In the genomic region with DNA sequence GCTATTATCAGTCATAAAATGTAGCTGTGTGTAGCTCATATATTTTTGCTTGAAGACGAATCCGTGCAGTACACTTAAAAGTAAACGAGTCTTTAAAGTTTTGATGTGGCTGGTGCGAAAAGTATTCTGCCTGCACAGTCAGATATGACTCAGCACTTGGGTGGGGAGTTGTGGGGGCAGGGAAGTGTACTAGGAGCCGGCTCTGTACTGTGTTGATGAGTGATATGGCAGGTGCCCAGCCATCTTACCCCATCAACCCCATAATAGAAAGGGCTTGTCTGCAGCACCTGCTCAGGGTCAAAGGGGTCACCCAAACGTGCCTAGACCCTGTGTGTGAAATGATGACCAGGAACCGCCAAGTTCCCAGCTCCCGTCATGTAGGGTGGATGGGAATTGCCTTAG, we compare ENCODE assay signal across 8 cellular contexts. TPM values are rescaled to one million over a fixed set of nuclear protein-coding genes. Genes with fewer than 3 reads are reported as not detected.
DNase-seq lines count a peak whose midpoint lies in the region; ATAC-seq lines count a peak whose summit lies in the region.

No MANE protein-coding gene starts in this region.

- H3K9me3 ChIP-seq in right cardiac atrium (ENCODE audit: control insufficient read depth, low read length) = no peaks in the 10 kb centered on the region

- WGBS in right cardiac atrium = 40% methylated on average over 8 of the region's 8 CpGs

- ATAC-seq in GM21423 (IDR thresholded peaks at IDR 0.05; ENCODE audit: unreplicated experiment) (peak; percentile 60), right cardiac atrium (peak; percentile 82 to 83)

- H3K27me3 ChIP-seq in right cardiac atrium (ENCODE audit: control insufficient read depth, insufficient read depth) = no peaks in the 10 kb centered on the region

- H3K4me1 ChIP-seq in right cardiac atrium (ENCODE audit: control insufficient read depth, insufficient read depth, low read length) = no peaks in the 10 kb centered on the region

- H3K27ac ChIP-seq in right cardiac atrium (ENCODE audit: low read length) = no peak overlapping the region

- H3K4me3 ChIP-seq in right cardiac atrium (ENCODE audit: low read length) = no peak overlapping the region

- intact Hi-C loops in right cardiac atrium (cut with DNase I) = no loop called here

- peak; percentile 13 for DNase-seq in Ammon's horn (ENCODE audit: low spot score)
- DNase-seq in NCI-H226 = peak; percentile 62
- peak; percentile 78 to 82 for DNase-seq in activated T-cell treated with anti-CD3 and anti-CD28 coated beads, Interleukin-2, amount 50 U/mL, for 48 hours
- DNase-seq in right cardiac atrium = peak in 2 of 3 donors; percentile 59 to 61
- peak; percentile 81 for DNase-seq in stimulated activated CD8-positive, alpha-beta memory T cell treated with anti-CD3 and anti-CD28 coated beads, Interleukin-4, amount 100 ng/mL, for 48 hours
- no peak for DNase-seq in ecto neural progenitor cell (ENCODE audit: low spot score)
- no peak for DNase-seq in medulla oblongata (ENCODE audit: extremely low spot score)

RNA-seq across cellular contexts. Expression of gene BCL2L11, which starts 47.8 kb away (rescaled TPM):
- total RNA-seq in right cardiac atrium = 10 to 100 TPM in 3 of 4 donors, 1 to 10 TPM in 1; 7.7 to 21.7 (median 18.6) TPM
- 6.2 TPM for polyA plus RNA-seq in right cardiac atrium

Comparison
In these comparisons a context has a peak if more than half of its experiments do, and no peak if none do; other contexts are left out.
1. DNase-seq: peak in Ammon's horn (single experiment), NCI-H226 (single experiment), activated T-cell treated with anti-CD3 and anti-CD28 coated beads, Interleukin-2, amount 50 U/mL, for 48 hours (2 of 2), right cardiac atrium (2 of 3) and stimulated activated CD8-positive, alpha-beta memory T cell treated with anti-CD3 and anti-CD28 coated beads, Interleukin-4, amount 100 ng/mL, for 48 hours (single experiment); none in ecto neural progenitor cell (single experiment) and medulla oblongata (single experiment).